In the genomic region with DNA sequence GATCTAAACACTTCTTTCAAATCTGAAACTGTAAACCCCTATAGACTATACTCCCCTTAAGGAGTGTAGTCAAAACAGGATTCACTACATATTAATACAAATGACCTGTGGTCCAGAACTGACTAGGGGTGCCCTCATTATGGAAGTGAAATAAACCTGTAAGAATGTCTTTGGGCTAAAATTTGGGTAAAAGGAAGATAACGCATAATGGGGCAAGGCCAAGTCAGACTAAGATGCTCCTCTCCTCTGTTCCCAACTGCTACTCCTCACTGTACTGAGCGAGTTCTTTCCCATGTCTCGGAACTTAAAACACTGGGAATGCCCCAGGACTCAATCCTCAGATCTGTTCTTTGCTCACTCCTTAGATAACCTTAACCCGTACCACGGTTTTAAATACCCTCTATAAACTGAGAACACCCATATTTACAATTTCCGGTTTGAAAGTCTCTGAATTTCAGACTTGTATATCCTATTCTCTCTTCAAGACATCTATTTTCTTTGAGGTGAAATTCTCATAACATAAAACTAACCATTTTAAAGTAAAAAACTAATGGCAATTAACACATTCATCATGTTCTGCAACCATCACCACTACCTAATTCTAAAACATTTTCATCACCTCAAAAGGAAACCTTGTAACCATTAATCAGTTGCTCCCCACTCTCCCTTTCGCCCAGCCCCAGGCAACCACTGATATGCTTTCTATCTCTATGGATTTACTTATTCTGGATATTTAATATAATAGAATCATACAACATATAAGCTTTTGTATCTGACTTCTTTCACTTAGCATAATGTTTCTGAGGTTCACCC, we compare ENCODE assay signal across 16 cellular contexts. TPM values are rescaled to one million over a fixed set of nuclear protein-coding genes. Genes with fewer than 3 reads are reported as not detected.
DNase-seq lines count a peak whose midpoint lies in the region; ATAC-seq and TF ChIP-seq lines count a peak whose summit lies in the region.
"Had no signal": no experiment of that assay in that cellular context is flagged by ENCODE, and none has a peak within 500 bp of the region (broad histone marks: within the 10 kb centered on the region; RNA-seq: fewer than 3 reads in every experiment).

No MANE protein-coding gene starts in this region.

- H3K9ac ChIP-seq in colonic mucosa (ENCODE audit: low read depth in 2 of 2, low read length in 2 of 2) (no peak overlapping the region), mesenchymal stem cell (ENCODE audit: low read length) (no peak overlapping the region)
- H3K9ac ChIP-seq: KMS-11 had no signal

- no peak overlapping the region for H2BK120ac ChIP-seq in mesenchymal stem cell (ENCODE audit: low read depth, low read length)

- peak overlapping the region; percentile 35 to 36 for H3K4me3 Mint-ChIP-seq in stimulated activated naive CD8-positive, alpha-beta T cell treated with anti-CD3 and anti-CD28 coated beads, Interleukin-15, amount 100 ng/mL, for 72 hours

- WGBS in mesenchymal stem cell = 94% methylated on average over 6 of the region's 7 CpGs

- H3K4ac ChIP-seq in mesenchymal stem cell (ENCODE audit: low read depth in 1 of 2, low read length in 2 of 2) = no peak overlapping the region

- H3K27ac Mint-ChIP-seq in stimulated activated naive CD8-positive, alpha-beta T cell treated with anti-CD3 and anti-CD28 coated beads, Interleukin-15, amount 100 ng/mL, for 72 hours = no peak overlapping the region

- peaks cover 10% of the 10 kb centered on the region for H3K4me1 ChIP-seq in colonic mucosa
- peaks cover 5% of the 10 kb centered on the region for H3K4me1 ChIP-seq in mesenchymal stem cell (ENCODE audit: control insufficient read depth, insufficient read depth, low read depth, low read length)

- H4K91ac ChIP-seq in mesenchymal stem cell (ENCODE audit: low read length) = no peak overlapping the region

- H3K14ac ChIP-seq in mesenchymal stem cell (ENCODE audit: low read length in 2 of 2) = no peak overlapping the region

- H3K4me3 ChIP-seq in colonic mucosa (no peak overlapping the region), mesenchymal stem cell (ENCODE audit: insufficient read depth in 1 of 2, low read depth in 1 of 2, low read length in 2 of 2) (no peak overlapping the region), MG63 (no peak overlapping the region)
- H3K4me3 ChIP-seq: PC-9 had no signal

- intact Hi-C loops in colonic mucosa (cut with DNase I) = no loop called here

- H3K27me3 ChIP-seq in colonic mucosa (no peaks in the 10 kb centered on the region), mesenchymal stem cell (ENCODE audit: control insufficient read depth in 1 of 2, insufficient read depth in 1 of 2, low read length in 2 of 2) (no peaks in the 10 kb centered on the region), MG63 (no peaks in the 10 kb centered on the region)
- H3K27me3 ChIP-seq: brain microvascular endothelial cell had no signal

- TF ChIP-seq CTCF in colonic mucosa (IDR thresholded peaks at IDR 0.05) = no peak

- H3K9me3 Mint-ChIP-seq in stimulated activated naive CD8-positive, alpha-beta T cell treated with anti-CD3 and anti-CD28 coated beads, Interleukin-15, amount 100 ng/mL, for 72 hours = no peaks in the 10 kb centered on the region
- H3K9me3 Mint-ChIP-seq: naive B cell had no signal

- no peak for DNase-seq in stimulated activated naive CD8-positive, alpha-beta T cell treated with anti-CD3 and anti-CD28 coated beads, Interleukin-15, amount 100 ng/mL, for 72 hours
- DNase-seq in stimulated activated naive CD8-positive, alpha-beta T cell treated with anti-CD3 and anti-CD28 coated beads, Interleukin-15, Interleukin-2, amounts not matched to agents 100 U/mL and 50 U/mL, for 24 hours = no peak
- DNase-seq in colonic mucosa (no peak), NCI-H345 (lab: John Stamatoyannopoulos, UW) (no peak), mesenchymal stem cell (no peak), MG63 (no peak), globus pallidus (ENCODE audit: low spot score) (no peak)
- DNase-seq: activated naive CD4-positive, alpha-beta T cell treated with Interleukin-2 at 50 U/mL for 16 hours; brain microvascular endothelial cell; hypothalamus; naive B cell; NCI-H146; PC-9; stimulated activated CD4-positive, alpha-beta T cell treated with anti-CD3 and anti-CD28 coated beads, Interleukin-15, amount 100 ng/mL, for 24 hours had no signal

- H3K4me1 Mint-ChIP-seq in stimulated activated naive CD8-positive, alpha-beta T cell treated with anti-CD3 and anti-CD28 coated beads, Interleukin-15, amount 100 ng/mL, for 72 hours = peaks cover 70% of the 10 kb centered on the region

- H2AK5ac ChIP-seq in mesenchymal stem cell (ENCODE audit: low read length, severe bottlenecking) = no peak overlapping the region

- H3K27ac ChIP-seq in colonic mucosa (peak overlapping the region; percentile 21), mesenchymal stem cell (ENCODE audit: low read length, poor library complexity, severe bottlenecking) (no peak overlapping the region)
- H3K27ac ChIP-seq: brain microvascular endothelial cell, KMS-11, PC-9 had no signal

- H3K18ac ChIP-seq in mesenchymal stem cell (ENCODE audit: low read depth in 1 of 2, low read length in 2 of 2) = no peak overlapping the region

- H2AFZ ChIP-seq in mesenchymal stem cell (ENCODE audit: low read depth, low read length) = no peak overlapping the region
- H2AFZ ChIP-seq: PC-9 had no signal

- ATAC-seq in stimulated activated naive CD8-positive, alpha-beta T cell treated with anti-CD3 and anti-CD28 coated beads, Interleukin-15, amount 100 ng/mL, for 72 hours = peak; percentile 14
- ATAC-seq in stimulated activated naive CD8-positive, alpha-beta T cell treated with anti-CD3 and anti-CD28 coated beads, Interleukin-15, Interleukin-2, amounts not matched to agents 100 U/mL and 50 U/mL, for 24 hours = no peak
- ATAC-seq in HG03565 (IDR thresholded peaks at IDR 0.05; ENCODE audit: unreplicated experiment) = peak; percentile 30

- H3K27me3 Mint-ChIP-seq in stimulated activated naive CD8-positive, alpha-beta T cell treated with anti-CD3 and anti-CD28 coated beads, Interleukin-15, amount 100 ng/mL, for 72 hours = no peaks in the 10 kb centered on the region
- H3K27me3 Mint-ChIP-seq: naive B cell had no signal

- peaks cover 22% of the 10 kb centered on the region for H3K79me1 ChIP-seq in mesenchymal stem cell (replicated peaks; ENCODE audit: low read length, poor library complexity, severe bottlenecking)

- no peaks in the 10 kb centered on the region for H3K9me3 ChIP-seq in colonic mucosa
- no peaks in the 10 kb centered on the region for H3K9me3 ChIP-seq in mesenchymal stem cell (ENCODE audit: control insufficient read depth, low read length)
- H3K9me3 ChIP-seq in MG63 = no peaks in the 10 kb centered on the region

- H4K8ac ChIP-seq in mesenchymal stem cell (ENCODE audit: low read length) = no peak overlapping the region

- no peak overlapping the region for H3K23ac ChIP-seq in mesenchymal stem cell (ENCODE audit: low read length in 2 of 2)

- H3K36me3 ChIP-seq in colonic mucosa (no peaks in the 10 kb centered on the region), mesenchymal stem cell (ENCODE audit: control insufficient read depth in 1 of 2, insufficient read depth in 2 of 2, low read depth in 1 of 2, low read length in 2 of 2) (no peaks in the 10 kb centered on the region), MG63 (no peaks in the 10 kb centered on the region)
- H3K36me3 ChIP-seq: brain microvascular endothelial cell had no signal

- H2BK12ac ChIP-seq in mesenchymal stem cell (ENCODE audit: low read length in 2 of 2) = no peak overlapping the region

- H3K4me2 ChIP-seq in mesenchymal stem cell (ENCODE audit: low read length, poor library complexity, severe bottlenecking) = no peak overlapping the region
- H3K4me2 ChIP-seq: KMS-11, PC-9 had no signal

- H2BK15ac ChIP-seq in mesenchymal stem cell (ENCODE audit: low read depth, poor library complexity, severe bottlenecking) = no peak overlapping the region

- no peak overlapping the region for H2BK5ac ChIP-seq in mesenchymal stem cell (ENCODE audit: low read depth, low read length, poor library complexity, severe bottlenecking)

RNA-seq across cellular contexts. Expression of gene THAP12, which starts 4.0 kb away (rescaled TPM):
- total RNA-seq in colonic mucosa = 10 to 100 TPM; 34.4 to 41.6 TPM
- polyA plus RNA-seq in mesenchymal stem cell (2013, experiment 1 of 2) = 25.9 TPM
- 26.4 TPM for polyA plus RNA-seq in mesenchymal stem cell (2013, experiment 2 of 2)
- 53.6 and 137 TPM in 2 replicates for total RNA-seq in MG63 (2014; rRNA removed; shearing (Covaris generic); ENCODE audit: low replicate concordance)

RNA-seq across cellular contexts. Expression of gene GVQW3, which starts 4.2 kb away (rescaled TPM):
- total RNA-seq in colonic mucosa = 1 to 10 TPM; 2.2 to 2.8 TPM
- 0.99 TPM for polyA plus RNA-seq in mesenchymal stem cell (2013, experiment 1 of 2)
- 0.64 TPM for polyA plus RNA-seq in mesenchymal stem cell (2013, experiment 2 of 2)
- total RNA-seq in MG63 (2014; rRNA removed; shearing (Covaris generic); ENCODE audit: low replicate concordance) = 0.54 and 1.0 TPM in 2 replicates
